In the genomic region with DNA sequence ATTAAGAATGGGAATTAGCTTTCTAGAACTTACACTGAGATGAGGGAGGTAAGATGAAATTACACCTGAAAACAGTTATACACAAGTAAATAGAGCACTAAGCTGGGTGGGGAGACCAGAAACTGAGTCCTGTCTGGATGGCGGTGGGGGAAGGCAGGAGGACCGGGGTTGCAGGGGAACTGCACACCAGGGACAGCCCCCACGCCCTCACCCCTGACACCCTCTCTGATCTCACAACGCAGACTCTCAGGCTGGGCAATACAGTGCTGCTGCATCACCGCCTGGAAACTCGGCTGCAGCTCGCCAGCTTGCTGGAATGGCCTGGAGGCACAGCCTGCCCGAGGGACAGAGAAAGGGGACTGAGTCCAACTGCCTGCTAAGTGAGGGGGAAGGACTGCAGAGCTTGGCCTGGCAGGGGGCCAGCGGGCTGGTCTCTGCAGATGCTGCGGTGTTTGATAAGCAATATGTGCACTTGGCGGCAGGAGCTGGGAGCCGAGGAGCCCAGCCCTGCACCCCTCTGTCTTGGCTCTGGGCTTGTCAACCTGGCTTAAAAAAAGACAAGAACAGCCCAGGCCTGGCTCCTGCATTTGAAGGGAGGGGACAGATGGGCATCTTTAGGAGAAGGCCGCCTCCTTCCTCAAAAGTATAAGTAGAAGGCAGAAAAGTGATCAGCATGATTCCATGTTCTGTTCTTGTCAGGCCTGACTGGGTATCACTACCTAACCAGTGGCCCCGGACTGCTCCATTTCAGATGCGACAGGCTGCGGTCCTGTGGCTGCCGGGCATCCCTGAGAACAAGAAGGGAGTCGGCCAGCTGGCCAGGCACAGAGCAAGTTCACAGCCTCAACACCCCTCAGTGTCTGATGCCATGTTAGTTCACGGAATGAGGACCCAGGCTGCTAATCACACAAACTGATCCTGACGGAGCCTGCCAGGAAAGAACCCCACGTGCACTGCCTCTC, we compare ENCODE assay signal across 10 cellular contexts. TPM values are rescaled to one million over a fixed set of nuclear protein-coding genes. Genes with fewer than 3 reads are reported as not detected.
A peak's percentile ranks its signal among the peaks of the same experiment; 100 is the strongest.
DNase-seq lines count a peak whose midpoint lies in the region; ATAC-seq, FAIRE-seq and TF ChIP-seq lines count a peak whose summit lies in the region.
"Had no signal": no experiment of that assay in that cellular context is flagged by ENCODE, and none has a peak within 500 bp of the region (broad histone marks: within the 10 kb centered on the region; RNA-seq: fewer than 3 reads in every experiment).

No MANE protein-coding gene starts in this region.

- TF ChIP-seq CTCF in astrocyte (IDR thresholded peaks at IDR 0.05; ENCODE audit: insufficient read depth, low read depth, low read length) = no peak

- no peak for FAIRE-seq in astrocyte (lab: Jason Lieb, UNC)
- FAIRE-seq in urothelium cell line (lab: Jason Lieb, UNC) = no peak

- peaks cover 7% of the 10 kb centered on the region for H3K4me1 ChIP-seq in astrocyte (ENCODE audit: insufficient read depth, low read length)

- no peaks in the 10 kb centered on the region for H3K9me3 ChIP-seq in astrocyte (ENCODE audit: insufficient read depth, low read depth, low read length)

- peak overlapping the region; percentile 26 for H3K4me2 ChIP-seq in astrocyte (ENCODE audit: low read length)

- H3K4me3 Mint-ChIP-seq in astrocyte (ENCODE audit: unreplicated experiment) = no peak overlapping the region
- no peak overlapping the region for H3K4me3 Mint-ChIP-seq in T-helper 2 cell treated with Interferon-gamma antibody and Interleukin-4, amounts not matched to agents 5 μg/mL and 100 μg/mL, for 36 hours
- H3K4me3 Mint-ChIP-seq: B cell had no signal

- peaks cover 84% of the 10 kb centered on the region for H3K79me2 ChIP-seq in astrocyte (ENCODE audit: insufficient read depth, low read length)

- peaks cover 3% of the 10 kb centered on the region for H3K4me1 Mint-ChIP-seq in astrocyte (ENCODE audit: low read depth, unreplicated experiment)
- no peaks in the 10 kb centered on the region for H3K4me1 Mint-ChIP-seq in T-helper 2 cell treated with Interferon-gamma antibody and Interleukin-4, amounts not matched to agents 5 μg/mL and 100 μg/mL, for 36 hours (ENCODE audit: low read depth)

- H4K20me1 ChIP-seq in astrocyte (ENCODE audit: insufficient read depth, low read length) = peaks cover 96% of the 10 kb centered on the region

- ATAC-seq in left lobe of liver = peak; percentile 33
- ATAC-seq in GM18502 (IDR thresholded peaks at IDR 0.05; ENCODE audit: poor library complexity, unreplicated experiment) = no peak

- DNase-seq in A172 (ENCODE audit: low spot score) (peak; percentile 38), NCI-H146 (lab: John Stamatoyannopoulos, UW) (peak; percentile 88), astrocyte (ENCODE audit: low read depth) (peak; percentile 62), left lobe of liver (ENCODE audit: low spot score) (no peak), urothelium cell line (ENCODE audit: low spot score) (no peak)
- no peak for DNase-seq in T-helper 2 cell treated with Interferon-gamma antibody and Interleukin-4, amounts not matched to agents 5 μg/mL and 100 μg/mL, for 36 hours (ENCODE audit: low spot score)
- DNase-seq in activated CD4-positive, alpha-beta T cell treated with anti-CD3 and anti-CD28 coated beads, Interleukin-2, amount 50 U/mL, for 4 hours = no peak
- DNase-seq: SIG-M5 had no signal

- H3K27me3 ChIP-seq in astrocyte (ENCODE audit: insufficient read depth, low read length) = no peaks in the 10 kb centered on the region

- H2AFZ ChIP-seq in astrocyte (ENCODE audit: low read depth, low read length) = no peak overlapping the region

- no peak overlapping the region for H3K27ac ChIP-seq in astrocyte (ENCODE audit: low read depth, low read length)

- no peak overlapping the region for H3K27ac Mint-ChIP-seq in astrocyte (ENCODE audit: unreplicated experiment)
- H3K27ac Mint-ChIP-seq in T-helper 2 cell treated with Interferon-gamma antibody and Interleukin-4, amounts not matched to agents 5 μg/mL and 100 μg/mL, for 36 hours = no peak overlapping the region
- H3K27ac Mint-ChIP-seq: B cell had no signal

- H3K4me3 ChIP-seq in astrocyte (ENCODE audit: insufficient read depth, low read depth, low read length) = no peak overlapping the region

- peaks cover 6% of the 10 kb centered on the region for H3K36me3 Mint-ChIP-seq in astrocyte (ENCODE audit: low read depth, unreplicated experiment)
- no peaks in the 10 kb centered on the region for H3K36me3 Mint-ChIP-seq in T-helper 2 cell treated with Interferon-gamma antibody and Interleukin-4, amounts not matched to agents 5 μg/mL and 100 μg/mL, for 36 hours (ENCODE audit: low read depth)

- H3K9me3 Mint-ChIP-seq in astrocyte (ENCODE audit: unreplicated experiment) = no peaks in the 10 kb centered on the region
- H3K9me3 Mint-ChIP-seq in T-helper 2 cell treated with Interferon-gamma antibody and Interleukin-4, amounts not matched to agents 5 μg/mL and 100 μg/mL, for 36 hours = no peaks in the 10 kb centered on the region

- H3K27me3 Mint-ChIP-seq in astrocyte (ENCODE audit: low read depth, unreplicated experiment) = no peaks in the 10 kb centered on the region
- no peaks in the 10 kb centered on the region for H3K27me3 Mint-ChIP-seq in T-helper 2 cell treated with Interferon-gamma antibody and Interleukin-4, amounts not matched to agents 5 μg/mL and 100 μg/mL, for 36 hours (ENCODE audit: low read depth)
- H3K27me3 Mint-ChIP-seq: B cell had no signal

- no peaks in the 10 kb centered on the region for H3K36me3 ChIP-seq in astrocyte (ENCODE audit: insufficient read depth, low read length)

- no peak overlapping the region for H3K9ac ChIP-seq in astrocyte (ENCODE audit: low read length)

RNA-seq across cellular contexts. Expression of a gene that starts 30.2 kb away (rescaled TPM):
- total RNA-seq in A172 (2014; rRNA removed; shearing (Covaris generic)) = 31.6 and 38.1 TPM in 2 replicates
- 34.8 TPM in 2 replicates for total RNA-seq in astrocyte
- 0.93 TPM for total RNA-seq in left lobe of liver

RNA-seq across cellular contexts. Expression of a gene that starts 38.3 kb away (rescaled TPM):
- 11.4 and 19.4 TPM in 2 replicates for total RNA-seq in A172 (2014; rRNA removed; shearing (Covaris generic))
- 25.8 and 26.0 TPM in 2 replicates for total RNA-seq in astrocyte
- 9.8 TPM for total RNA-seq in left lobe of liver

RNA-seq across cellular contexts. Expression of a gene that starts 52.8 kb away (rescaled TPM):
- not detected in 2 replicates for total RNA-seq in A172 (2014; rRNA removed; shearing (Covaris generic))
- total RNA-seq in astrocyte = 0.19 TPM in 1 of 2 replicates, not detected in the other
- not detected for total RNA-seq in left lobe of liver

Comparison
In these comparisons a context has a peak if more than half of its experiments do, and no peak if none do; other contexts are left out.
1. DNase-seq: peak in A172 (single experiment), NCI-H146 (single experiment) and astrocyte (single experiment); none in left lobe of liver (single experiment), T-helper 2 cell treated with Interferon-gamma antibody and Interleukin-4, amounts not matched to agents 5 μg/mL and 100 μg/mL, for 36 hours (single experiment), urothelium cell line (single experiment) and activated CD4-positive, alpha-beta T cell treated with anti-CD3 and anti-CD28 coated beads, Interleukin-2, amount 50 U/mL, for 4 hours (0 of 2).
2. RNA of a gene that starts 30.2 kb away (total RNA-seq): 31.6 to 38.1 TPM in A172 and 34.8 TPM in astrocyte; 0.93 TPM in left lobe of liver (single experiment); every median in the first group is over 10 times any median in the second.